ENCODE assay signal across 19 cellular contexts in the genomic region with DNA sequence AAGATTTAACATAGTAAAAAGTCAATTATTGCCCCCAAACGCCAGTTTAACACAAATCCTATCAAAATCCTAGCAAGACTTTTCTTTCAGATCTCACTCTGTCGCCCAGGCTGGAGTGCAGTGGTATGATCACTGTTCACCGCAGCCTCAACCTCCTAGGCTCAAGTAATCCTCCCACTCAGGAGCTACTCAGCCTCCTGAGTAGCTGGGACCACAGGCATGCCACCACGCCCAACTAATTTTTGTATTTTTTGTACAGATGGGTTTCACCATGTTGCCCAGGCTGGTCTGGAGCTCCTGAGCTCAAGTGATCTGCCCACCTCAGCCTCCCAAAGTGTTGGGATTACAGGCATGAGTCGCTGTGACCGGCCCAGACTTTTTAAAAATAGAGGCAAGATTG. TPM values are rescaled to one million over a fixed set of nuclear protein-coding genes. Genes with fewer than 3 reads are reported as not detected.
DNase-seq lines count a peak whose midpoint lies in the region; ATAC-seq, FAIRE-seq and TF ChIP-seq lines count a peak whose summit lies in the region.
"Had no signal": no experiment of that assay in that cellular context is flagged by ENCODE, and none has a peak within 500 bp of the region (broad histone marks: within the 10 kb centered on the region; RNA-seq: fewer than 3 reads in every experiment).

No MANE protein-coding gene starts in this region.

- peaks cover 33% of the 10 kb centered on the region for H4K20me1 ChIP-seq in astrocyte (ENCODE audit: insufficient read depth, low read length)

- no peaks in the 10 kb centered on the region for H3K27me3 Mint-ChIP-seq in activated CD4-positive, alpha-beta T cell treated with anti-CD3 and anti-CD28 coated beads, Interleukin-2, amount 10 ng/mL, durations not matched to agents 7 days and 5 days
- H3K27me3 Mint-ChIP-seq in astrocyte (ENCODE audit: low read depth, unreplicated experiment) (no peaks in the 10 kb centered on the region), natural killer cell (ENCODE audit: low read depth in 2 of 2) (no peaks in the 10 kb centered on the region)
- H3K27me3 Mint-ChIP-seq: type B pancreatic cell had no signal

- no peaks in the 10 kb centered on the region for H3K27me3 ChIP-seq in astrocyte (ENCODE audit: insufficient read depth, low read length)
- H3K27me3 ChIP-seq in colonic mucosa, result no peaks in the 10 kb centered on the region

- CTCF ChIA-PET in activated CD4-positive, alpha-beta T cell treated with anti-CD3 and anti-CD28 coated beads, Interleukin-2, amount 10 ng/mL, durations not matched to agents 7 days and 5 days (lab: Charles Lee), result interaction anchor here (0.7 to 2.9 kb wide), 6 partner anchors 11 to 83 kb away, joined by 3 to 9 read pairs (median 4); a partner anchor contains a TSS

- H3K4me1 Mint-ChIP-seq in activated CD4-positive, alpha-beta T cell treated with anti-CD3 and anti-CD28 coated beads, Interleukin-2, amount 10 ng/mL, durations not matched to agents 7 days and 5 days, result peaks cover 44% of the 10 kb centered on the region
- peaks cover 15% of the 10 kb centered on the region for H3K4me1 Mint-ChIP-seq in astrocyte (ENCODE audit: low read depth, unreplicated experiment)
- H3K4me1 Mint-ChIP-seq in natural killer cell, result peaks cover 43 to 53% of the 10 kb centered on the region in 2 donors

- intact Hi-C loops in natural killer cell (cut with micrococcal nuclease) (no loop called here), colonic mucosa (cut with DNase I) (no loop called here)

- no peaks in the 10 kb centered on the region for H3K9me3 Mint-ChIP-seq in activated CD4-positive, alpha-beta T cell treated with anti-CD3 and anti-CD28 coated beads, Interleukin-2, amount 10 ng/mL, durations not matched to agents 7 days and 5 days
- H3K9me3 Mint-ChIP-seq in astrocyte (ENCODE audit: unreplicated experiment), result no peaks in the 10 kb centered on the region
- H3K9me3 Mint-ChIP-seq in natural killer cell, result no peaks in the 10 kb centered on the region
- H3K9me3 Mint-ChIP-seq: type B pancreatic cell had no signal

- H3K4me2 ChIP-seq in astrocyte (ENCODE audit: low read length), result peak overlapping the region; percentile 9
- H3K4me2 ChIP-seq: A549 had no signal

- H3K36me3 ChIP-seq in astrocyte (ENCODE audit: insufficient read depth, low read length), result peaks cover 18% of the 10 kb centered on the region
- H3K36me3 ChIP-seq in colonic mucosa, result peaks cover 12% of the 10 kb centered on the region

- H3K9ac ChIP-seq in astrocyte (ENCODE audit: low read length) (peak overlapping the region; percentile 20), colonic mucosa (ENCODE audit: low read depth in 2 of 2, low read length in 2 of 2) (no peak overlapping the region)

- H3K79me2 ChIP-seq in astrocyte (ENCODE audit: insufficient read depth, low read length), result peaks cover 66% of the 10 kb centered on the region

- ATAC-seq in natural killer cell (no peak), HG03159 (IDR thresholded peaks at IDR 0.05; ENCODE audit: unreplicated experiment) (no peak)
- ATAC-seq: A549 had no signal

- no peak overlapping the region for H2AFZ ChIP-seq in astrocyte (ENCODE audit: low read depth, low read length)

- peaks cover 12% of the 10 kb centered on the region for H3K4me1 ChIP-seq in astrocyte (ENCODE audit: insufficient read depth, low read length)
- H3K4me1 ChIP-seq in colonic mucosa, result peaks cover 5% of the 10 kb centered on the region

- no peak overlapping the region for H3K27ac ChIP-seq in astrocyte (ENCODE audit: low read depth, low read length)
- no peak overlapping the region for H3K27ac ChIP-seq in colonic mucosa
- H3K27ac ChIP-seq: A549, C4-2B had no signal

- FAIRE-seq in astrocyte (lab: Jason Lieb, UNC), result no peak
- FAIRE-seq: A549, kidney, RCC 7860 had no signal

- H3K27ac Mint-ChIP-seq in activated CD4-positive, alpha-beta T cell treated with anti-CD3 and anti-CD28 coated beads, Interleukin-2, amount 10 ng/mL, durations not matched to agents 7 days and 5 days, result peak overlapping the region; percentile 52
- H3K27ac Mint-ChIP-seq in astrocyte (ENCODE audit: unreplicated experiment), result peak overlapping the region; percentile 64
- peak overlapping the region; percentile 68 to 72 for H3K27ac Mint-ChIP-seq in natural killer cell
- H3K27ac Mint-ChIP-seq: type B pancreatic cell had no signal

- H3K4me3 ChIP-seq in astrocyte (ENCODE audit: insufficient read depth, low read depth, low read length) (no peak overlapping the region), colonic mucosa (no peak overlapping the region)
- H3K4me3 ChIP-seq: A549 had no signal

- no peak overlapping the region for H3K4me3 Mint-ChIP-seq in activated CD4-positive, alpha-beta T cell treated with anti-CD3 and anti-CD28 coated beads, Interleukin-2, amount 10 ng/mL, durations not matched to agents 7 days and 5 days
- H3K4me3 Mint-ChIP-seq in astrocyte (ENCODE audit: unreplicated experiment) (no peak overlapping the region), natural killer cell (no peak overlapping the region)
- H3K4me3 Mint-ChIP-seq: type B pancreatic cell had no signal

- TF ChIP-seq CTCF in astrocyte (IDR thresholded peaks at IDR 0.05; ENCODE audit: insufficient read depth, low read depth, low read length) (no peak), natural killer cell (IDR thresholded peaks at IDR 0.05) (no peak), colonic mucosa (IDR thresholded peaks at IDR 0.05) (no peak)

- peaks cover 55% of the 10 kb centered on the region for H3K36me3 Mint-ChIP-seq in activated CD4-positive, alpha-beta T cell treated with anti-CD3 and anti-CD28 coated beads, Interleukin-2, amount 10 ng/mL, durations not matched to agents 7 days and 5 days (ENCODE audit: low read depth)
- H3K36me3 Mint-ChIP-seq in astrocyte (ENCODE audit: low read depth, unreplicated experiment), result peaks cover 12% of the 10 kb centered on the region
- H3K36me3 Mint-ChIP-seq in natural killer cell, result peaks cover 20% of the 10 kb centered on the region

- no peak for DNase-seq in activated CD4-positive, alpha-beta T cell treated with anti-CD3 and anti-CD28 coated beads, Interleukin-2, amount 10 ng/mL, durations not matched to agents 7 days and 5 days
- no peak for DNase-seq in activated CD4-positive, alpha-beta T cell treated with anti-CD3 and anti-CD28 coated beads for 4 hours
- DNase-seq in HT1080 (ENCODE audit: low read depth) (peak; percentile 13), astrocyte (ENCODE audit: low read depth) (peak; percentile 47), natural killer cell (no peak), NCI-H446 treated with DMSO at 0.1 percent for 48 hours (lab: John Stamatoyannopoulos, UW) (no peak), colonic mucosa (no peak)
- DNase-seq: cerebellar nuclear complex; Karpas-422; kidney; NCI-H1105 treated with DMSO at 0.1 percent for 48 hours; NCI-H2107; stimulated activated CD4-positive, alpha-beta T cell treated with anti-CD3 and anti-CD28 coated beads, Interleukin-15, amount 100 ng/mL, for 24 hours; stimulated activated naive CD4-positive, alpha-beta T cell treated with Interleukin-2 at 50 U/mL for 16 hours had no signal

- POLR2A ChIA-PET in activated CD4-positive, alpha-beta T cell treated with anti-CD3 and anti-CD28 coated beads, Interleukin-2, amount 10 ng/mL, durations not matched to agents 7 days and 5 days (lab: Charles Lee), result interaction anchor here (0.6 kb wide), 1 partner anchor 35 kb away, joined by 3 read pairs; a partner anchor contains a TSS

- no peaks in the 10 kb centered on the region for H3K9me3 ChIP-seq in astrocyte (ENCODE audit: insufficient read depth, low read depth, low read length)
- no peaks in the 10 kb centered on the region for H3K9me3 ChIP-seq in colonic mucosa

RNA-seq across cellular contexts. Expression of a gene that starts 4.8 kb away (rescaled TPM):
- total RNA-seq in activated CD4-positive, alpha-beta T cell treated with anti-CD3 and anti-CD28 coated beads, Interleukin-2, amount 10 ng/mL, durations not matched to agents 7 days and 5 days, result 10 to 100 TPM; 27.0 to 27.6 TPM
- 11.3 and 16.5 TPM in 2 replicates for total RNA-seq in HT1080 (2014; rRNA removed; shearing (Covaris generic))
- 7.8 and 10.0 TPM in 2 replicates for polyA plus RNA-seq in HT1080 (2015; cell fraction: cytosol; rRNA removed)
- 26.7 and 37.3 TPM in 2 replicates for polyA plus RNA-seq in HT1080 (2015; cell fraction: nucleus; rRNA removed)
- total RNA-seq in astrocyte, result 15.0 and 17.4 TPM in 2 replicates
- 10 to 100 TPM; 67.2 to 74.8 (median 68.1) TPM for total RNA-seq in natural killer cell
- 10 to 100 TPM; 13.0 to 17.0 TPM for total RNA-seq in colonic mucosa

RNA-seq across cellular contexts. Expression of a gene that starts 7.4 kb away (rescaled TPM):
- total RNA-seq in activated CD4-positive, alpha-beta T cell treated with anti-CD3 and anti-CD28 coated beads, Interleukin-2, amount 10 ng/mL, durations not matched to agents 7 days and 5 days, result under 1 TPM; 0.40 to 0.47 TPM
- not detected in 2 replicates for total RNA-seq in HT1080 (2014; rRNA removed; shearing (Covaris generic))
- 0.05 TPM in 1 of 2 replicates, not detected in the other for polyA plus RNA-seq in HT1080 (2015; cell fraction: cytosol; rRNA removed)
- 0.05 TPM in 1 of 2 replicates, not detected in the other for polyA plus RNA-seq in HT1080 (2015; cell fraction: nucleus; rRNA removed)
- 7.2 and 9.6 TPM in 2 replicates for total RNA-seq in astrocyte
- under 1 TPM in 1 of 3 donors, not detected in 2; 0.09 TPM for total RNA-seq in natural killer cell
- 1 to 10 TPM; 1.9 to 4.1 TPM for total RNA-seq in colonic mucosa
- polyA plus RNA-seq: A549 had no signal

RNA-seq across cellular contexts. Expression of a gene that starts 34.8 kb away (rescaled TPM):
- total RNA-seq in activated CD4-positive, alpha-beta T cell treated with anti-CD3 and anti-CD28 coated beads, Interleukin-2, amount 10 ng/mL, durations not matched to agents 7 days and 5 days, result 10 to 100 TPM; 68.8 to 75.6 TPM
- total RNA-seq in HT1080 (2014; rRNA removed; shearing (Covaris generic)), result 65.4 and 72.9 TPM in 2 replicates
- 79.2 and 84.5 TPM in 2 replicates for polyA plus RNA-seq in HT1080 (2015; cell fraction: cytosol; rRNA removed)
- polyA plus RNA-seq in HT1080 (2015; cell fraction: nucleus; rRNA removed), result 45.8 and 50.2 TPM in 2 replicates
- total RNA-seq in astrocyte (49.0 and 49.1 TPM in 2 replicates), natural killer cell (10 to 100 TPM; 63.9 to 78.7 (median 69.0) TPM), colonic mucosa (10 to 100 TPM; 32.9 to 40.6 TPM)

RNA-seq across cellular contexts. Expression of a gene that starts 46.4 kb away (rescaled TPM):
- total RNA-seq in activated CD4-positive, alpha-beta T cell treated with anti-CD3 and anti-CD28 coated beads, Interleukin-2, amount 10 ng/mL, durations not matched to agents 7 days and 5 days, result 10 to 100 TPM; 51.4 to 58.1 TPM
- 105 and 111 TPM in 2 replicates for total RNA-seq in HT1080 (2014; rRNA removed; shearing (Covaris generic))
- 46.4 and 49.1 TPM in 2 replicates for polyA plus RNA-seq in HT1080 (2015; cell fraction: cytosol; rRNA removed)
- 102 and 112 TPM in 2 replicates for polyA plus RNA-seq in HT1080 (2015; cell fraction: nucleus; rRNA removed)
- total RNA-seq in astrocyte (55.4 and 58.0 TPM in 2 replicates), natural killer cell (10 to 100 TPM; 70.7 to 89.9 (median 85.8) TPM), colonic mucosa (10 to 100 TPM; 28.4 to 35.9 TPM)

Comparison
In these comparisons a context has a peak if more than half of its experiments do, and no peak if none do; other contexts are left out.
1. DNase-seq: peak in HT1080 (single experiment) and astrocyte (single experiment); none in activated CD4-positive, alpha-beta T cell treated with anti-CD3 and anti-CD28 coated beads, Interleukin-2, amount 10 ng/mL, durations not matched to agents 7 days and 5 days (single experiment), activated CD4-positive, alpha-beta T cell treated with anti-CD3 and anti-CD28 coated beads for 4 hours (0 of 2), natural killer cell (single experiment), NCI-H446 treated with DMSO at 0.1 percent for 48 hours (single experiment) and colonic mucosa (single experiment).
2. Peak in every context shown above with its lines, with median percentiles within 50 percentile points of each other: H3K27ac Mint-ChIP-seq.